1 cellular context compared by ENCODE assay signal in the genomic region with DNA sequence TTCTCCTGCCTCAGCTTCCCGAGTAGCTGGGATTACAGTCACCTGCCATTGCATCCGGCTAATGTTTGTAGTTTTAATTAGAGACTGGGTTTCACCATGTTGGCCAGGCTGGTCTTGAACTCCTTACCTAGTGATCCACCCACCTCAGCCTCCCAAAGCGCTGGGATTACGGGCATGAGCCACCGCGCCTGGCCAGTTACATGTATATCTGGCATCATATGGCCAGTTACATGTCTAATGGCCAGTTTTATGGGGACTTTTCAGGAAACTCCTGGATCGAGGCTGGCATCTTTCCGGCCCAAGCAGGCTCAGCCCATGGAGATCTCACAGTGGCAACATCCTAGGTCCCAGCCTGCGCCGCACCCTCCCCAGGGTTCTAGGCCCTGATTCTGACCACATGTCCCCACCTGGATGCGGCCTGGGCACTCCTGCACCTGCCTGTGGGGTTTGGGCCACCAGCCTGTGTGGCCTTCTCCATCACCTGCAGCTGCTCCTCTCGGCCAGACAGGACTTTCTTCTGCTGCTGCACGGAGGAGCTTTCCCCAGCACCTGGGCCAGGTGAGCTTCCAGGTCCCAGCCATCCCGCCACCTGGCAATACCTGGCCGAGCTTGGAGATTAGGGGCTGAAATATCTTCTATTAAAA.
TF ChIP-seq lines count a peak whose summit lies in the region.

No MANE protein-coding gene starts in this region.

TF ChIP-seq in HCT116, 20 proteins besides CTCF, POLR2A, EP300 and RAD21:
- TF ChIP-seq EZH2 (IDR thresholded peaks at IDR 0.05) (no peak), SIN3A (IDR thresholded peaks at IDR 0.05; ENCODE audit: low read depth) (no peak), CBX3 (IDR thresholded peaks at IDR 0.05; ENCODE audit: low read depth) (no peak), REST (IDR thresholded peaks at IDR 0.05; ENCODE audit: low read depth) (no peak), ELF1 (IDR thresholded peaks at IDR 0.05; ENCODE audit: borderline replicate concordance, low read depth) (no peak), POLR2AphosphoS5 (IDR thresholded peaks at IDR 0.05; ENCODE audit: low read depth, low read length) (no peak), EZH2phosphoT487 (IDR thresholded peaks at IDR 0.05; ENCODE audit: borderline replicate concordance) (no peak)
- TF ChIP-seq, protein P1, sequence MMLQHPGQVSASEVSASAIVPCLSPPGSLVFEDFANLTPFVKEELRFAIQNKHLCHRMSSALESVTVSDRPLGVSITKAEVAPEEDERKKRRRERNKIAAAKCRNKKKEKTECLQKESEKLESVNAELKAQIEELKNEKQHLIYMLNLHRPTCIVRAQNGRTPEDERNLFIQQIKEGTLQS (IDR thresholded peaks at IDR 0.05) = no peak
- TF ChIP-seq, protein P2, sequence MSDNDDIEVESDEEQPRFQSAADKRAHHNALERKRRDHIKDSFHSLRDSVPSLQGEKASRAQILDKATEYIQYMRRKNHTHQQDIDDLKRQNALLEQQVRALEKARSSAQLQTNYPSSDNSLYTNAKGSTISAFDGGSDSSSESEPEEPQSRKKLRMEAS (IDR thresholded peaks at IDR 0.05) = no peak
